10 cellular contexts compared by ENCODE assay signal in the genomic region with DNA sequence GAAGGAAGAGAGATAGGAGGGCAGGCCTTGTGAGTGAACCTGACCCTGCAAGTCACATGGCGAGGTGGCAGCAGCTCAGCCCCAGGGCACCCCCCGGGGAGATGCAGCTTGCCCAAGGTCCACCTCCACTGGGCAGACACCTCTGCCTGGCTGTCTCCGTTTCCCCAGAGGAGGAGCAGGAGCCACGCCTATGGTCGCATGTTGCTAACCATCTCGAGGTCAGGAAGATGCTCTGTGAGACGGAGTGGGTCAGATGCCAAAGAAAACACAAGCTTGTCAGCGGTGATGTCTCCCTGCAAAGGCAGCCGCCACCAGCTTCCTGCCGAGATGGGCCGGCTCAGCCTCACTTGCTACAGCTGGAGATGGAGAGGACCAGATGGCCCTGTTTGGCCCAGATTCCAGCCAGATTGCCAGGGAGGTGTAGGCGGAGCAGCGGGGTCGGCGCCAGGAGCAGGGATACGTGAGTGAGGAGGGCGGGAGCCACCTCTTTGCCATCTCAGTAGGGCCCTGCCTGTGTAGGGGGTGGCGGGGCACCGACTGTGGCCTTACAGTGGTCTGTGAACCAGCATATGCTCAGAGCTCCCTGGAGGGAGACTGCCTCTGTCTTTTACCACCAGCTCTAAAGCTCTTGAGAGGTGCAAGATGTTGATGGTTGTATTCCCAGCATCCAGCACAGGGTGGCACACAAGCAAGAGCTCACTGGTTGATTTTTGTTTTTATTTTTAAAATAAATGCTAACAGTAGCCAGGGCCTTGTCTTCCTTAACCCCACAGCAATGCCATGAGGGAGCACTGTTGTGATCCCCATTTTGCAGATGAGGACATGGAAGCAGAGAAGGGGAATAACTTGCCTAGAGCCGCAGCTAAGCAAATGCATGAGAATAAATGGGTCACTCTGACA. TPM values are rescaled to one million over a fixed set of nuclear protein-coding genes. Genes with fewer than 3 reads are reported as not detected.
DNase-seq lines count a peak whose midpoint lies in the region; ATAC-seq and TF ChIP-seq lines count a peak whose summit lies in the region.
"Had no signal": no experiment of that assay in that cellular context is flagged by ENCODE, and none has a peak within 500 bp of the region (broad histone marks: within the 10 kb centered on the region; RNA-seq: fewer than 3 reads in every experiment).

No MANE protein-coding gene starts in this region.

- H3K36me3 ChIP-seq in MM.1S (replicated peaks; ENCODE audit: insufficient read depth, low read length), result 0 out of 2 replicates have a peak, but pooled peaks cover 3% of the 10 kb centered on the region
- H3K36me3 ChIP-seq: neutrophil, stomach had no signal

- peak; percentile 56 for ATAC-seq in activated naive CD8-positive, alpha-beta T cell treated with anti-CD3 and anti-CD28 coated beads, Interleukin-2, amount 10 ng/mL, durations not matched to agents 7 days and 5 days (ENCODE audit: low read depth)
- no peak for ATAC-seq in memory B cell (ENCODE audit: low read depth)

- no peaks in the 10 kb centered on the region for H3K9me2 ChIP-seq in MM.1S (replicated peaks; ENCODE audit: insufficient read depth, low read length)

- no peak overlapping the region for H3K27ac ChIP-seq in MM.1S (ENCODE audit: low read length)
- H3K27ac ChIP-seq: neutrophil, stomach had no signal

- peak overlapping the region; percentile 84 for H3K27ac Mint-ChIP-seq in activated naive CD8-positive, alpha-beta T cell treated with anti-CD3 and anti-CD28 coated beads, Interleukin-2, amount 10 ng/mL, durations not matched to agents 7 days and 5 days
- peak overlapping the region; percentile 84 for H3K27ac Mint-ChIP-seq in memory B cell

- H3K9me3 ChIP-seq in MM.1S (replicated peaks; ENCODE audit: insufficient read depth, low read length), result no peaks in the 10 kb centered on the region
- H3K9me3 ChIP-seq: neutrophil, stomach had no signal

- no peak overlapping the region for H3K9ac ChIP-seq in MM.1S (ENCODE audit: low read length)

- POLR2A ChIA-PET in activated naive CD8-positive, alpha-beta T cell treated with anti-CD3 and anti-CD28 coated beads, Interleukin-2, amount 10 ng/mL, durations not matched to agents 7 days and 5 days (lab: Charles Lee), result interaction anchor here (0.8 to 1.4 kb wide), 4 partner anchors 8 to 41 kb away, joined by 3 to 5 read pairs (median 4); no protein-coding TSS in a partner anchor

- H3K27me3 Mint-ChIP-seq in activated naive CD8-positive, alpha-beta T cell treated with anti-CD3 and anti-CD28 coated beads, Interleukin-2, amount 10 ng/mL, durations not matched to agents 7 days and 5 days, result no peaks in the 10 kb centered on the region
- H3K27me3 Mint-ChIP-seq in memory B cell, result no peaks in the 10 kb centered on the region

- peaks cover 98% of the 10 kb centered on the region for H3K79me2 ChIP-seq in MM.1S (ENCODE audit: low read length)

- H3K36me3 Mint-ChIP-seq in activated naive CD8-positive, alpha-beta T cell treated with anti-CD3 and anti-CD28 coated beads, Interleukin-2, amount 10 ng/mL, durations not matched to agents 7 days and 5 days, result peaks cover 18% of the 10 kb centered on the region
- H3K36me3 Mint-ChIP-seq in memory B cell, result peaks cover 15% of the 10 kb centered on the region

- no peaks in the 10 kb centered on the region for H3K27me3 ChIP-seq in MM.1S (replicated peaks; ENCODE audit: insufficient read depth, low read length)

- H3K9me3 Mint-ChIP-seq in activated naive CD8-positive, alpha-beta T cell treated with anti-CD3 and anti-CD28 coated beads, Interleukin-2, amount 10 ng/mL, durations not matched to agents 7 days and 5 days, result peaks cover 3% of the 10 kb centered on the region
- H3K9me3 Mint-ChIP-seq in memory B cell, result no peaks in the 10 kb centered on the region

- H3K4me3 Mint-ChIP-seq in activated naive CD8-positive, alpha-beta T cell treated with anti-CD3 and anti-CD28 coated beads, Interleukin-2, amount 10 ng/mL, durations not matched to agents 7 days and 5 days, result peak overlapping the region; percentile 55
- peak overlapping the region; percentile 69 for H3K4me3 Mint-ChIP-seq in memory B cell

- peak; percentile 33 for DNase-seq in Daoy (ENCODE audit: low read depth)
- peak; percentile 94 for DNase-seq in NCI-H1694 (lab: John Stamatoyannopoulos, UW)
- no peak for DNase-seq in activated naive CD8-positive, alpha-beta T cell treated with anti-CD3 and anti-CD28 coated beads, Interleukin-2, amount 10 ng/mL, durations not matched to agents 7 days and 5 days
- no peak for DNase-seq in memory B cell (ENCODE audit: low spot score in 2 of 2)
- DNase-seq in stimulated activated CD8-positive, alpha-beta memory T cell treated with anti-CD3 and anti-CD28 coated beads, Interleukin-4, amount 100 ng/mL, for 48 hours, result no peak
- DNase-seq in germinal center (ENCODE audit: low spot score), result no peak
- no peak for DNase-seq in MM.1S
- no peak for DNase-seq in activated CD4-positive, alpha-beta T cell treated with anti-CD3 and anti-CD28 coated beads for 48 hours
- DNase-seq: stomach had no signal

- H3K4me2 ChIP-seq in MM.1S (ENCODE audit: low read depth, low read length), result no peak overlapping the region

- H2AFZ ChIP-seq in MM.1S (ENCODE audit: low read length), result no peak overlapping the region

- H3F3A ChIP-seq in MM.1S (ENCODE audit: insufficient read depth, low read length), result no peaks in the 10 kb centered on the region

- H3K4me3 ChIP-seq in MM.1S (ENCODE audit: low read length), result no peak overlapping the region
- H3K4me3 ChIP-seq: stomach had no signal

- no peaks in the 10 kb centered on the region for H4K20me1 ChIP-seq in MM.1S (ENCODE audit: insufficient read depth, low read length)

- no peak for TF ChIP-seq CTCF in MM.1S (IDR thresholded peaks at IDR 0.05; ENCODE audit: low read length)

- H3K4me1 ChIP-seq in MM.1S (ENCODE audit: low read length), result peaks cover 34% of the 10 kb centered on the region

- H3K4me1 Mint-ChIP-seq in activated naive CD8-positive, alpha-beta T cell treated with anti-CD3 and anti-CD28 coated beads, Interleukin-2, amount 10 ng/mL, durations not matched to agents 7 days and 5 days, result peaks cover 44% of the 10 kb centered on the region
- peaks cover 69% of the 10 kb centered on the region for H3K4me1 Mint-ChIP-seq in memory B cell

RNA-seq across cellular contexts. Expression of a gene that starts 42.9 kb away (rescaled TPM):
- total RNA-seq in Daoy (2014; rRNA removed; shearing (Covaris generic)), result 73.0 and 84.1 TPM in 2 replicates
- total RNA-seq in activated naive CD8-positive, alpha-beta T cell treated with anti-CD3 and anti-CD28 coated beads, Interleukin-2, amount 10 ng/mL, durations not matched to agents 7 days and 5 days, result 10 to 100 TPM; 14.4 to 15.4 TPM

Comparison
In these comparisons a context has a peak if more than half of its experiments do, and no peak if none do; other contexts are left out.
1. DNase-seq: peak in Daoy (single experiment) and NCI-H1694 (single experiment); none in activated naive CD8-positive, alpha-beta T cell treated with anti-CD3 and anti-CD28 coated beads, Interleukin-2, amount 10 ng/mL, durations not matched to agents 7 days and 5 days (single experiment), memory B cell (0 of 2), stimulated activated CD8-positive, alpha-beta memory T cell treated with anti-CD3 and anti-CD28 coated beads, Interleukin-4, amount 100 ng/mL, for 48 hours (single experiment), germinal center (single experiment), MM.1S (single experiment) and activated CD4-positive, alpha-beta T cell treated with anti-CD3 and anti-CD28 coated beads for 48 hours (single experiment).